In genomic region chr22:37549704-37550059, GRCh38 we compare ENCODE assay signal across 13 cellular contexts. TPM values are rescaled to one million over a fixed set of nuclear protein-coding genes. Genes with fewer than 3 reads are reported as not detected.
DNase-seq lines count a peak whose midpoint lies in the region; ATAC-seq, FAIRE-seq and TF ChIP-seq lines count a peak whose summit lies in the region.
"Had no signal": no experiment of that assay in that cellular context is flagged by ENCODE, and none has a peak within 500 bp of the region (broad histone marks: within the 10 kb centered on the region; RNA-seq: fewer than 3 reads in every experiment).

No MANE protein-coding gene starts in this region.

- peak; percentile 49 for TF ChIP-seq RAD21 in IMR-90 (IDR thresholded peaks at IDR 0.05; ENCODE audit: low read length)

- no peak overlapping the region for H3K4me3 ChIP-seq in IMR-90 (ENCODE audit: insufficient read depth, low read depth, low read length)
- H3K4me3 ChIP-seq: lung had no signal

- no peak for TF ChIP-seq POLR2A in IMR-90 (IDR thresholded peaks at IDR 0.05; ENCODE audit: low read depth, low read length)

- no peak overlapping the region for H4K91ac ChIP-seq in IMR-90 (ENCODE audit: insufficient read depth, low read depth, low read length)

- H3K27me3 Mint-ChIP-seq in brain, result peaks cover 12% of the 10 kb centered on the region

- intact Hi-C loops in IMR-90 (cut with micrococcal nuclease), result loop anchor here (5.0 kb wide), 2 partner anchors 58 to 128 kb away; partner anchors contain the start of genes GGA1 and LGALS1

- 0 out of 2 replicates have a peak overlapping the region, but pooled peaks have one; percentile 32 for H2BK20ac ChIP-seq in IMR-90 (ENCODE audit: low read depth, low read length)

- peaks cover 26% of the 10 kb centered on the region for H3K9me1 ChIP-seq in IMR-90 (ENCODE audit: insufficient read depth, low read length)

- H3K23ac ChIP-seq in IMR-90 (ENCODE audit: low read depth, low read length), result no peak overlapping the region

- POLR2A ChIA-PET in IMR-90 (lab: Charles Lee; ENCODE audit: unreplicated experiment), result interaction anchor here (0.6 to 1.4 kb wide), 3 partner anchors 9 to 43 kb away, joined by 3 to 6 read pairs (median 4); no protein-coding TSS in a partner anchor

- no peak overlapping the region for H3K56ac ChIP-seq in IMR-90 (ENCODE audit: extremely low read depth, insufficient read depth, low read length)

- H3K4me3 Mint-ChIP-seq in brain, result peak overlapping the region in 2 of 5 experiments; percentile 9 to 37
- H3K4me3 Mint-ChIP-seq: activated naive CD8-positive, alpha-beta T cell treated with anti-CD3 and anti-CD28 coated beads for 36 hours had no signal

- peak overlapping the region; percentile 33 to 91 (median 84) for H3K27ac Mint-ChIP-seq in brain
- H3K27ac Mint-ChIP-seq: activated naive CD8-positive, alpha-beta T cell treated with anti-CD3 and anti-CD28 coated beads for 36 hours had no signal

- peaks cover 37% of the 10 kb centered on the region for H3K4me1 ChIP-seq in IMR-90 (ENCODE audit: control insufficient read depth, insufficient read depth, low read length)

- peaks cover 60% of the 10 kb centered on the region for H3K4me1 Mint-ChIP-seq in brain

- no peak for FAIRE-seq in D721Med (lab: Jason Lieb, UNC)
- FAIRE-seq: GM12892 had no signal

- peak; percentile 50 for DNase-seq in IMR-90
- peak; percentile 91 for DNase-seq in left kidney (ENCODE audit: low read depth, low spot score)
- peak; percentile 84 for DNase-seq in superior temporal gyrus (ENCODE audit: extremely low spot score)
- no peak for DNase-seq in stimulated activated CD4-positive, alpha-beta T cell treated with anti-CD3 and anti-CD28 coated beads, Interleukin-4, amount 100 ng/mL, for 24 hours
- DNase-seq in NCI-H146 (lab: John Stamatoyannopoulos, UW), result no peak
- DNase-seq in NCI-H526 (lab: John Stamatoyannopoulos, UW), result no peak
- DNase-seq in D721Med (ENCODE audit: insufficient read length, low spot score), result no peak
- DNase-seq: activated naive CD8-positive, alpha-beta T cell treated with anti-CD3 and anti-CD28 coated beads for 36 hours; NCI-H1436 treated with DMSO at 0.1 percent for 48 hours; T-helper 9 cell had no signal

- 0 out of 2 replicates have a peak overlapping the region, but pooled peaks have one; percentile 64 for H2AK5ac ChIP-seq in IMR-90 (ENCODE audit: low read depth, low read length)

- CTCF ChIA-PET in IMR-90 (lab: Yijun Ruan, JAX), result interaction anchor here (0.7 to 2.7 kb wide), 6 partner anchors 10 to 43 kb away, joined by 3 to 14 read pairs (median 5); partner anchors contain the start of gene CDC42EP1

- no peaks in the 10 kb centered on the region for H3K36me3 ChIP-seq in IMR-90 (ENCODE audit: control insufficient read depth, insufficient read depth, low read length)

- no peak overlapping the region for H3K14ac ChIP-seq in IMR-90 (replicated peaks; ENCODE audit: low read depth, low read length)

- no peaks in the 10 kb centered on the region for H3K27me3 ChIP-seq in IMR-90 (ENCODE audit: control insufficient read depth, insufficient read depth, low read length)

- dilution Hi-C loops in IMR-90 (cut with HindIII; ENCODE audit: low sequenced_read_pairs, unreplicated experiment), result no loop called here

- ATAC-seq in IMR-90 (ENCODE audit: low read depth), result 0 out of 2 replicates have a peak, but pooled peaks have one; percentile 5

- 0 out of 2 replicates have a peak overlapping the region, but pooled peaks have one; percentile 14 for H3K4ac ChIP-seq in IMR-90 (ENCODE audit: low read depth, low read length)

- H2BK15ac ChIP-seq in IMR-90 (ENCODE audit: low read depth, low read length), result no peak overlapping the region

- H3K79me1 ChIP-seq in IMR-90 (ENCODE audit: low read depth in 1 of 2, low read length in 2 of 2), result peaks cover 0 to 21% of the 10 kb centered on the region in 2 experiments; a peak in 2 of 4 replicates

- no TSS peak for BruUV-seq in IMR-90 (replicated peaks; lab: Mats Ljungman, UMichigan)

- H2AK9ac ChIP-seq in IMR-90 (replicated peaks; ENCODE audit: low read depth, low read length, poor library complexity), result peak overlapping the region; percentile 35

- no peak overlapping the region for H4K5ac ChIP-seq in IMR-90 (ENCODE audit: low read depth, low read length)

- no peak overlapping the region for H3K4me2 ChIP-seq in IMR-90 (ENCODE audit: low read depth, low read length)

- H2BK120ac ChIP-seq in IMR-90 (ENCODE audit: low read depth, low read length), result no peak overlapping the region

- no peaks in the 10 kb centered on the region for H3K9me3 ChIP-seq in IMR-90 (ENCODE audit: control insufficient read depth, insufficient read depth, low read length)

- H4K8ac ChIP-seq in IMR-90 (ENCODE audit: low read depth in 2 of 2, low read length in 2 of 2), result no peak overlapping the region

- in situ Hi-C loops in IMR-90 (cut with MboI; ENCODE audit: low sequenced_read_pairs), result no loop called here

- H3K9me3 Mint-ChIP-seq in brain, result peaks cover 0 to 5% (median 0%) of the 10 kb centered on the region in 5 experiments
- H3K9me3 Mint-ChIP-seq: activated naive CD8-positive, alpha-beta T cell treated with anti-CD3 and anti-CD28 coated beads for 36 hours had no signal

- no peak overlapping the region for H2AFZ ChIP-seq in IMR-90 (replicated peaks; ENCODE audit: low read length, poor library complexity)

- no peaks in the 10 kb centered on the region for H3K36me3 Mint-ChIP-seq in brain
- H3K36me3 Mint-ChIP-seq: activated naive CD8-positive, alpha-beta T cell treated with anti-CD3 and anti-CD28 coated beads for 36 hours had no signal

- H3K18ac ChIP-seq in IMR-90 (ENCODE audit: low read depth, low read length), result no peak overlapping the region

- no peak overlapping the region for H2BK5ac ChIP-seq in IMR-90 (ENCODE audit: low read depth, low read length, poor library complexity, severe bottlenecking)

- no peak overlapping the region for H3K27ac ChIP-seq in IMR-90 (ENCODE audit: insufficient read depth, low read length)

- no peaks in the 10 kb centered on the region for H4K20me1 ChIP-seq in IMR-90 (ENCODE audit: insufficient read depth, low read length)

- H3K9ac ChIP-seq in IMR-90 (ENCODE audit: low read depth, low read length), result no peak overlapping the region; the same call in 1 of the 2 replicates

- peak; percentile 48 for TF ChIP-seq CTCF in IMR-90 (conservative IDR thresholded peaks at IDR 0.05; ENCODE audit: low read depth, low read length)
- no peak for TF ChIP-seq CTCF in brain (conservative IDR thresholded peaks at IDR 0.05)
- no peak for TF ChIP-seq CTCF in D721Med (IDR thresholded peaks at IDR 0.05; ENCODE audit: insufficient read depth, missing control alignments)

- WGBS in IMR-90 (ENCODE audit: extremely low coverage in 2 of 2, insufficient read length in 1 of 2), 2 experiments, result no CpG with 5 or more reads among the region's 5 CpGs

TF ChIP-seq in IMR-90, 13 proteins besides CTCF, POLR2A, EP300 and RAD21:
- TF ChIP-seq FOS (IDR thresholded peaks at IDR 0.05; ENCODE audit: low read depth, low read length), result no peak
- TF ChIP-seq RFX5 (IDR thresholded peaks at IDR 0.05; ENCODE audit: low read depth, low read length), result no peak
- peak; percentile 61; the same call in 1 of the 2 replicates for TF ChIP-seq MAZ (IDR thresholded peaks at IDR 0.05; ENCODE audit: borderline replicate concordance, low read depth, low read length)
- no peak for TF ChIP-seq NFE2L2 (IDR thresholded peaks at IDR 0.05; ENCODE audit: low read depth, low read length)
- TF ChIP-seq CHD1 (IDR thresholded peaks at IDR 0.05; ENCODE audit: low read depth, low read length), result no peak
- TF ChIP-seq SMC3 (IDR thresholded peaks at IDR 0.05; ENCODE audit: low read depth, low read length), result peak; percentile 53
- TF ChIP-seq ELK1 (IDR thresholded peaks at IDR 0.05; ENCODE audit: borderline replicate concordance, low read depth, low read length), result no peak

RNA-seq across cellular contexts. Expression of gene CDC42EP1, which starts 10.6 kb away (rescaled TPM):
- 4.7 and 6.1 TPM in 2 replicates for total RNA-seq in IMR-90 (2012; rRNA removed)
- polyA plus RNA-seq in IMR-90 (2012; rRNA removed) (47.3 and 59.2 TPM in 2 replicates), brain (ENCODE audit: insufficient read depth, low read depth, low replicate concordance) (69.7 TPM)
- polyA plus RNA-seq in IMR-90 (2012; cell fraction: cytosol; rRNA removed), result 34.5 and 61.4 TPM in 2 replicates
- 18.1 and 44.7 TPM in 2 replicates for polyA plus RNA-seq in IMR-90 (2012; cell fraction: nucleus; rRNA removed; ENCODE audit: low replicate concordance)

RNA-seq across cellular contexts. Expression of gene LGALS2, which starts 30.2 kb away (rescaled TPM):
- not detected in 2 replicates for total RNA-seq in IMR-90 (2012; rRNA removed)
- polyA plus RNA-seq in IMR-90 (2012; rRNA removed) (not detected in 2 replicates), brain (ENCODE audit: insufficient read depth, low read depth, low replicate concordance) (not detected)
- polyA plus RNA-seq in IMR-90 (2012; cell fraction: cytosol; rRNA removed), result not detected in 2 replicates
- not detected in 2 replicates for polyA plus RNA-seq in IMR-90 (2012; cell fraction: nucleus; rRNA removed; ENCODE audit: low replicate concordance)
- total RNA-seq: activated naive CD8-positive, alpha-beta T cell treated with anti-CD3 and anti-CD28 coated beads for 36 hours had no signal

RNA-seq across cellular contexts. Expression of gene CARD10, which starts 30.5 kb away (rescaled TPM):
- total RNA-seq in IMR-90 (2012; rRNA removed), result 6.1 TPM in 2 replicates
- polyA plus RNA-seq in IMR-90 (2012; rRNA removed) (18.4 and 19.8 TPM in 2 replicates), brain (ENCODE audit: insufficient read depth, low read depth, low replicate concordance) (3.7 TPM)
- polyA plus RNA-seq in IMR-90 (2012; cell fraction: cytosol; rRNA removed), result 9.8 and 18.6 TPM in 2 replicates
- 23.8 and 66.7 TPM in 2 replicates for polyA plus RNA-seq in IMR-90 (2012; cell fraction: nucleus; rRNA removed; ENCODE audit: low replicate concordance)

RNA-seq across cellular contexts. Expression of gene GGA1, which starts 59.0 kb away (rescaled TPM):
- 17.2 and 19.7 TPM in 2 replicates for total RNA-seq in IMR-90 (2012; rRNA removed)
- polyA plus RNA-seq in IMR-90 (2012; rRNA removed) (48.5 and 50.4 TPM in 2 replicates), brain (ENCODE audit: insufficient read depth, low read depth, low replicate concordance) (41.6 TPM)
- polyA plus RNA-seq in IMR-90 (2012; cell fraction: cytosol; rRNA removed), result 17.9 and 26.5 TPM in 2 replicates
- polyA plus RNA-seq in IMR-90 (2012; cell fraction: nucleus; rRNA removed; ENCODE audit: low replicate concordance), result 243 and 309 TPM in 2 replicates

Comparison
In these comparisons a context has a peak if more than half of its experiments do, and no peak if none do; other contexts are left out.
1. DNase-seq: peak in IMR-90 (single experiment), left kidney (single experiment) and superior temporal gyrus (single experiment); none in stimulated activated CD4-positive, alpha-beta T cell treated with anti-CD3 and anti-CD28 coated beads, Interleukin-4, amount 100 ng/mL, for 24 hours (single experiment), NCI-H146 (single experiment), NCI-H526 (0 of 2) and D721Med (single experiment).